In the genomic region with DNA sequence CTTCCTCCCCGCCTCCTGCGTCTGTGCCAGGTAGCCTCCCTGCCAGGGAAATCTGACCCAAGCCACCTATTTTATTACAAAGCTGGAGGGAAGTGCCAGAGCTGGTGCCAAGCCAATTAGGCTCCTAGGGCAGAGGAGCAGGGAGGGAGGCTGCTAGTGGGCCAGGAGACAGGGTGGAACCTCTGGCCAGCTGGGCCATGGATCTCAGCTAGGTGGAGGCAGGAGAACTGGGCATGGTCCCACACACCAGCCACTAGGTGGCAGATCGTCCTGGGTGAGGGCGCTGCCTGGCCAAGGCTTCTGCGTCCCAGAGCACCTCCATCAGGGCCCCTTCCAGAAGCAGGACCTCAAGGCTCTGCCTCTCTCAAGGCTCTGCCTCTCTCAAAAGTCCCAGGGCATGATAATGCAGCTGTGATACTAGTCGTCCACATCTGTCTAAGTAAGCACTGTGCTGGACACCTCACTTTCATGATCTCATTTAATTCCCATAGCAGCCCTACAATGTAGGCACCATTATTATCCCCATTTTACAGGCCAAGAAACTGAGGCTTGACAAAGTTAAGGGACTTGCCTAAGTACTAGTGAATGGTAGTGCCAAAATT, we compare ENCODE assay signal across 8 cellular contexts. TPM values are rescaled to one million over a fixed set of nuclear protein-coding genes. Genes with fewer than 3 reads are reported as not detected.
DNase-seq lines count a peak whose midpoint lies in the region; ATAC-seq and TF ChIP-seq lines count a peak whose summit lies in the region.

No MANE protein-coding gene starts in this region.

- TF ChIP-seq POLR2A in GM18505 (IDR thresholded peaks at IDR 0.05; ENCODE audit: borderline replicate concordance, extremely low read depth, insufficient read depth, insufficient read length): no peak

- H3K27me3 ChIP-seq in HAP-1 (ENCODE audit: low read depth): no peaks in the 10 kb centered on the region

- DNase-seq in GF-D8 (lab: John Stamatoyannopoulos, UW) (peak; percentile 51), HAP-1 (ENCODE audit: low spot score in 2 of 2) (peak; percentile 34 to 76), NCI-H2029 treated with DMSO at 0.1 percent for 48 hours (lab: John Stamatoyannopoulos, UW) (peak; percentile 90), cerebellum (ENCODE audit: low spot score) (peak; percentile 33), left lobe of liver (ENCODE audit: low spot score) (peak; percentile 94)
- peak; percentile 22 to 36 (median 27) for DNase-seq in stimulated activated CD4-positive, alpha-beta T cell treated with anti-CD3 and anti-CD28 coated beads, TNF-alpha, amount 100 ng/mL, for 4 hours (ENCODE audit: low read depth in 3 of 3)

- H3K9me3 ChIP-seq in HAP-1: no peaks in the 10 kb centered on the region

- H3K4me1 ChIP-seq in HAP-1: no peaks in the 10 kb centered on the region

- H3K4me3 ChIP-seq in HAP-1: no peak overlapping the region

- H3K36me3 ChIP-seq in HAP-1 (replicated peaks): no peaks in the 10 kb centered on the region; the same call in 1 of the 2 replicates

- peak; percentile 22 to 49 for ATAC-seq in activated CD4-positive, CD25-positive, alpha-beta regulatory T cell treated with anti-CD3 and anti-CD28 coated beads, Interleukin-2, amount 50 U/mL, for 24 hours
- ATAC-seq in left lobe of liver (peak; percentile 93), GM18505 (IDR thresholded peaks at IDR 0.05; ENCODE audit: unreplicated experiment) (no peak)

- in situ Hi-C loops in HAP-1 (cut with MboI; ENCODE audit: low sequenced_read_pairs): no loop called here

RNA-seq across cellular contexts. Expression of gene RFT1, which starts 4.5 kb away (rescaled TPM):
- 12.1 TPM for total RNA-seq in cerebellum
- total RNA-seq in left lobe of liver: 11.8 TPM

RNA-seq across cellular contexts. Expression of gene PRKCD, which starts 26.3 kb away (rescaled TPM):
- total RNA-seq in cerebellum (0.73 TPM), left lobe of liver (4.6 TPM)

Comparison
In these comparisons a context has a peak if more than half of its experiments do, and no peak if none do; other contexts are left out.
1. DNase-seq: peak in every context shown above with its lines; median percentile 94 in left lobe of liver; 90 in NCI-H2029 treated with DMSO at 0.1 percent for 48 hours; 55 in HAP-1; 51 in GF-D8; 33 in cerebellum; 27 in stimulated activated CD4-positive, alpha-beta T cell treated with anti-CD3 and anti-CD28 coated beads, TNF-alpha, amount 100 ng/mL, for 4 hours.